ENCODE assay signal across 8 cellular contexts in genomic region chr1:201361652-201362504, GRCh38. TPM values are rescaled to one million over a fixed set of nuclear protein-coding genes. Genes with fewer than 3 reads are reported as not detected.
A peak's percentile ranks its signal among the peaks of the same experiment; 100 is the strongest.
DNase-seq lines count a peak whose midpoint lies in the region; ATAC-seq and TF ChIP-seq lines count a peak whose summit lies in the region.

No MANE protein-coding gene starts in this region.

- peaks cover 64% of the 10 kb centered on the region for H3K27me3 ChIP-seq in IMR-90 (ENCODE audit: control insufficient read depth, insufficient read depth, low read length)

- no peak overlapping the region for H3K14ac ChIP-seq in IMR-90 (replicated peaks; ENCODE audit: low read depth, low read length)

- TF ChIP-seq CTCF in IMR-90 (conservative IDR thresholded peaks at IDR 0.05; ENCODE audit: low read depth, low read length) (peak; percentile 76), fibroblast of mammary gland (conservative IDR thresholded peaks at IDR 0.05; ENCODE audit: control insufficient read depth, insufficient read depth, low read depth, low read length) (peak; percentile 75), omental fat pad (IDR thresholded peaks at IDR 0.05) (peak in 1 of 3 donors; percentile 71)

- no peak overlapping the region for H2BK15ac ChIP-seq in IMR-90 (ENCODE audit: low read depth, low read length)

- TF ChIP-seq POLR2A in IMR-90 (IDR thresholded peaks at IDR 0.05; ENCODE audit: low read depth, low read length), result no peak

- no peak overlapping the region for H3K9ac ChIP-seq in IMR-90 (ENCODE audit: low read depth, low read length)

- no peaks in the 10 kb centered on the region for H3K4me1 ChIP-seq in IMR-90 (ENCODE audit: control insufficient read depth, insufficient read depth, low read length)

- WGBS in IMR-90 (ENCODE audit: extremely low coverage in 2 of 2, insufficient read length in 1 of 2), 2 experiments, result no CpG with 5 or more reads among the region's 10 CpGs

- peak; percentile 51 for DNase-seq in NCI-H2227 (lab: John Stamatoyannopoulos, UW; ENCODE audit: unreplicated experiment)
- no peak for DNase-seq in NCI-H2227 treated with DMSO at 0.1 percent for 48 hours (lab: John Stamatoyannopoulos, UW)
- DNase-seq in IMR-90, result peak; percentile 28
- DNase-seq in SW480 (ENCODE audit: low spot score), result peak; percentile 39
- DNase-seq in fibroblast of mammary gland (ENCODE audit: low read depth), result peak; percentile 37
- no peak for DNase-seq in omental fat pad (ENCODE audit: low spot score)
- DNase-seq in activated CD4-positive, CD25-positive, alpha-beta regulatory T cell (lab: John Stamatoyannopoulos, UW), result no peak

- H3K56ac ChIP-seq in IMR-90 (ENCODE audit: extremely low read depth, insufficient read depth, low read length), result no peak overlapping the region

- no peak overlapping the region for H2BK5ac ChIP-seq in IMR-90 (ENCODE audit: low read depth, low read length, poor library complexity, severe bottlenecking)

- ATAC-seq in IMR-90 (ENCODE audit: low read depth), result peak; percentile 93
- ATAC-seq in omental fat pad (ENCODE audit: low FRiP score), result peak; percentile 50
- no peak for ATAC-seq in HG03378 (IDR thresholded peaks at IDR 0.05; ENCODE audit: unreplicated experiment)

- intact Hi-C loops in IMR-90 (cut with micrococcal nuclease), result loop anchor here (1.0 kb wide), 1 partner anchor 108 kb away; no protein-coding TSS in a partner anchor

- peak overlapping the region; percentile 4 for H2AFZ ChIP-seq in IMR-90 (replicated peaks; ENCODE audit: low read length, poor library complexity)

- in situ Hi-C loops in IMR-90 (cut with MboI; ENCODE audit: low sequenced_read_pairs), result no loop called here

- CTCF ChIA-PET in IMR-90 (lab: Yijun Ruan, JAX), result interaction anchor here (0.6 to 1.7 kb wide), 6 partner anchors 11 to 1199 kb away, joined by 3 to 4 read pairs (median 3); no protein-coding TSS in a partner anchor

- BruUV-seq in IMR-90 (replicated peaks; lab: Mats Ljungman, UMichigan), result no TSS peak

- no peak overlapping the region for H4K8ac ChIP-seq in IMR-90 (ENCODE audit: low read depth in 2 of 2, low read length in 2 of 2)

- dilution Hi-C loops in IMR-90 (cut with HindIII; ENCODE audit: low sequenced_read_pairs, unreplicated experiment), result no loop called here

- no peak overlapping the region for H2AK5ac ChIP-seq in IMR-90 (ENCODE audit: low read depth, low read length)

- POLR2A ChIA-PET in IMR-90 (lab: Charles Lee; ENCODE audit: unreplicated experiment), result no interaction called here

- H3K79me1 ChIP-seq in IMR-90 (ENCODE audit: low read depth in 1 of 2, low read length in 2 of 2), result no peaks in the 10 kb centered on the region

- H2AK9ac ChIP-seq in IMR-90 (replicated peaks; ENCODE audit: low read depth, low read length, poor library complexity), result peak overlapping the region; percentile 70

- H3K4ac ChIP-seq in IMR-90 (ENCODE audit: low read depth, low read length), result no peak overlapping the region

- no peak overlapping the region for H4K91ac ChIP-seq in IMR-90 (ENCODE audit: insufficient read depth, low read depth, low read length)

- no peak overlapping the region for H3K27ac ChIP-seq in IMR-90 (ENCODE audit: insufficient read depth, low read length)

- no peak overlapping the region for H3K4me3 ChIP-seq in IMR-90 (ENCODE audit: insufficient read depth, low read depth, low read length)
- no peak overlapping the region for H3K4me3 ChIP-seq in fibroblast of mammary gland (ENCODE audit: control insufficient read depth, low read depth, low read length)

- no peaks in the 10 kb centered on the region for H3K36me3 ChIP-seq in IMR-90 (ENCODE audit: control insufficient read depth, insufficient read depth, low read length)

- no peaks in the 10 kb centered on the region for H3K9me1 ChIP-seq in IMR-90 (ENCODE audit: insufficient read depth, low read length)

- H4K20me1 ChIP-seq in IMR-90 (ENCODE audit: insufficient read depth, low read length), result no peaks in the 10 kb centered on the region; the same call in 1 of the 2 replicates

- no peak overlapping the region for H4K5ac ChIP-seq in IMR-90 (ENCODE audit: low read depth, low read length)

- no peak overlapping the region for H3K18ac ChIP-seq in IMR-90 (ENCODE audit: low read depth, low read length)

- no peak overlapping the region for H3K23ac ChIP-seq in IMR-90 (ENCODE audit: low read depth, low read length)

- no peak overlapping the region for H2BK20ac ChIP-seq in IMR-90 (ENCODE audit: low read depth, low read length)

- no peaks in the 10 kb centered on the region for H3K9me3 ChIP-seq in IMR-90 (ENCODE audit: control insufficient read depth, insufficient read depth, low read length)

- no peak overlapping the region for H2BK120ac ChIP-seq in IMR-90 (ENCODE audit: low read depth, low read length)

- peak; percentile 90 for TF ChIP-seq RAD21 in IMR-90 (IDR thresholded peaks at IDR 0.05; ENCODE audit: low read length)

- no peak overlapping the region for H3K4me2 ChIP-seq in IMR-90 (ENCODE audit: low read depth, low read length)

TF ChIP-seq in IMR-90, 13 proteins besides CTCF, POLR2A, EP300 and RAD21:
- TF ChIP-seq MAZ (IDR thresholded peaks at IDR 0.05; ENCODE audit: borderline replicate concordance, low read depth, low read length) (peak; percentile 61; the same call in 1 of the 2 replicates), SMC3 (IDR thresholded peaks at IDR 0.05; ENCODE audit: low read depth, low read length) (peak; percentile 92), ELK1 (IDR thresholded peaks at IDR 0.05; ENCODE audit: borderline replicate concordance, low read depth, low read length) (no peak)

RNA-seq across cellular contexts. Expression of gene TNNT2, which starts 15.6 kb away (rescaled TPM):
- 0.18 and 0.56 TPM in 2 replicates for total RNA-seq in IMR-90 (2012; rRNA removed)
- 1.2 TPM in 2 replicates for polyA plus RNA-seq in IMR-90 (2012; rRNA removed)
- polyA plus RNA-seq in IMR-90 (2012; cell fraction: cytosol; rRNA removed), result 0.29 and 1.1 TPM in 2 replicates
- 1.0 and 2.0 TPM in 2 replicates for polyA plus RNA-seq in IMR-90 (2012; cell fraction: nucleus; rRNA removed; ENCODE audit: low replicate concordance)
- total RNA-seq in omental fat pad, result 1 to 10 TPM in 3 of 4 donors, not detected in 1; 2.0 to 2.4 (median 2.1) TPM

RNA-seq across cellular contexts. Expression of gene LAD1, which starts 37.2 kb away (rescaled TPM):
- under 0.01 TPM in 1 of 2 replicates, not detected in the other for total RNA-seq in IMR-90 (2012; rRNA removed)
- 0.07 and 0.09 TPM in 2 replicates for polyA plus RNA-seq in IMR-90 (2012; rRNA removed)
- polyA plus RNA-seq in IMR-90 (2012; cell fraction: cytosol; rRNA removed), result 0.02 TPM in 1 of 2 replicates, not detected in the other
- polyA plus RNA-seq in IMR-90 (2012; cell fraction: nucleus; rRNA removed; ENCODE audit: low replicate concordance), result 0.08 and 0.29 TPM in 2 replicates
- under 1 TPM in 3 of 4 donors, not detected in 1; 0.19 to 0.48 (median 0.25) TPM for total RNA-seq in omental fat pad

RNA-seq across cellular contexts. Expression of gene TNNI1, which starts 59.7 kb away (rescaled TPM):
- total RNA-seq in IMR-90 (2012; rRNA removed) (not detected in 2 replicates), omental fat pad (under 1 TPM in 1 of 4 donors, not detected in 3; 0.09 TPM)
- polyA plus RNA-seq in IMR-90 (2012; rRNA removed), result not detected in 2 replicates
- polyA plus RNA-seq in IMR-90 (2012; cell fraction: cytosol; rRNA removed), result 0.02 TPM in 1 of 2 replicates, not detected in the other
- polyA plus RNA-seq in IMR-90 (2012; cell fraction: nucleus; rRNA removed; ENCODE audit: low replicate concordance), result 0.20 and 0.45 TPM in 2 replicates

Comparison
In these comparisons a context has a peak if more than half of its experiments do, and no peak if none do; other contexts are left out.
1. DNase-seq: peak in NCI-H2227 (single experiment), IMR-90 (single experiment), SW480 (single experiment) and fibroblast of mammary gland (single experiment); none in NCI-H2227 treated with DMSO at 0.1 percent for 48 hours (single experiment), omental fat pad (single experiment) and activated CD4-positive, CD25-positive, alpha-beta regulatory T cell (0 of 4).